Comparison of ENCODE assay signal across 8 cellular contexts in genomic region chr14:69713127-69713800, GRCh38. TPM values are rescaled to one million over a fixed set of nuclear protein-coding genes. Genes with fewer than 3 reads are reported as not detected.
DNase-seq lines count a peak whose midpoint lies in the region; ATAC-seq and TF ChIP-seq lines count a peak whose summit lies in the region.

No MANE protein-coding gene starts in this region.

- peaks cover 40% of the 10 kb centered on the region for H3K4me1 Mint-ChIP-seq in progenitor cell of endocrine pancreas (ENCODE audit: low read depth)

- peak overlapping the region; percentile 94 for H3K27ac Mint-ChIP-seq in progenitor cell of endocrine pancreas

- 0 out of 6 replicates have a peak, but pooled peaks of 1 of the 3 experiments have one; percentile 4 for TF ChIP-seq CTCF in HCT116 (IDR thresholded peaks at IDR 0.05 in 2 of 3, conservative IDR thresholded peaks at IDR 0.05 in 1 of 3; ENCODE audit: borderline replicate concordance in 1 of 3, insufficient read depth in 1 of 3, low read depth in 2 of 3, low read length in 2 of 3)
- peak; percentile 37 for TF ChIP-seq CTCF in progenitor cell of endocrine pancreas (IDR thresholded peaks at IDR 0.05; ENCODE audit: unreplicated experiment)

- H3K4me3 Mint-ChIP-seq in progenitor cell of endocrine pancreas (ENCODE audit: low read depth): no peak overlapping the region

- H3K4me2 ChIP-seq in HCT116 (ENCODE audit: low read length): peak overlapping the region; percentile 37; the same call in 1 of the 2 replicates

- H3K9me3 Mint-ChIP-seq in progenitor cell of endocrine pancreas (ENCODE audit: low read depth): no peaks in the 10 kb centered on the region

- no peak for TF ChIP-seq POLR2A in HCT116 (IDR thresholded peaks at IDR 0.05; ENCODE audit: borderline replicate concordance, extremely low read depth, insufficient read depth, insufficient read length)

- peak; percentile 37; the same call in 1 of the 2 replicates for ATAC-seq in HCT116

- H3K9ac ChIP-seq in HCT116 (ENCODE audit: low read length): no peak overlapping the region
- peak overlapping the region; percentile 4 to 6 for H3K9ac ChIP-seq in duodenal mucosa (ENCODE audit: low read depth in 1 of 2, low read length in 2 of 2)

- no peaks in the 10 kb centered on the region for H3K9me3 ChIP-seq in HCT116 (ENCODE audit: control insufficient read depth in 1 of 2, insufficient read depth in 1 of 2, low read depth in 1 of 2, low read length in 2 of 2)
- H3K9me3 ChIP-seq in duodenal mucosa (ENCODE audit: control insufficient read depth in 1 of 2, low read length in 2 of 2): no peaks in the 10 kb centered on the region

- CTCF ChIA-PET in HCT116 (lab: Charles Lee): no interaction called here

- BruUV-seq in HCT116 (replicated peaks; lab: Mats Ljungman, UMichigan): no TSS peak

- no peaks in the 10 kb centered on the region for H3K9me2 ChIP-seq in HCT116 (ENCODE audit: insufficient read depth)

- TF ChIP-seq RAD21 in HCT116 (IDR thresholded peaks at IDR 0.05; ENCODE audit: low read depth): no peak

- intact Hi-C loops in HCT116 (cut with micrococcal nuclease): no loop called here

- no peak for DNase-seq in HCT116 (ENCODE audit: low read depth, low spot score)
- peak; percentile 85 for DNase-seq in NCI-H345 (lab: John Stamatoyannopoulos, UW)
- no peak for DNase-seq in progenitor cell of endocrine pancreas (ENCODE audit: low spot score, unreplicated experiment)
- DNase-seq in HuH-7.5 (ENCODE audit: low spot score): no peak
- no peak for DNase-seq in cerebellar nuclear complex (lab: John Stamatoyannopoulos, UW)
- DNase-seq in CD1c-positive myeloid dendritic cell (ENCODE audit: extremely low spot score): no peak
- no peak for DNase-seq in stimulated activated CD4-positive, alpha-beta T cell treated with anti-CD3 and anti-CD28 coated beads, Interleukin-4, amount 100 ng/mL, for 24 hours

- no peak overlapping the region for H2AFZ ChIP-seq in HCT116 (ENCODE audit: low read depth, low read length, poor library complexity, severe bottlenecking)

- H3K4me1 ChIP-seq in HCT116 (ENCODE audit: control insufficient read depth in 1 of 2, insufficient read depth in 2 of 2, low read length in 2 of 2) (peaks cover 17 to 22% of the 10 kb centered on the region in 2 experiments), duodenal mucosa (ENCODE audit: control insufficient read depth in 1 of 2, insufficient read depth in 2 of 2, low read length in 2 of 2) (peaks cover 41 to 48% of the 10 kb centered on the region in 2 donors)

- peaks cover 14% of the 10 kb centered on the region for H3K36me3 Mint-ChIP-seq in progenitor cell of endocrine pancreas (ENCODE audit: insufficient read depth)

- POLR2A ChIA-PET in HCT116 (lab: Charles Lee): interaction anchor here (0.9 kb wide), 1 partner anchor 102 kb away, joined by 3 read pairs; the partner anchor contains the start of gene SUSD6

- H3K36me3 ChIP-seq in HCT116 (ENCODE audit: control insufficient read depth in 1 of 2, insufficient read depth in 2 of 2, low read length in 2 of 2) (no peaks in the 10 kb centered on the region), duodenal mucosa (ENCODE audit: control insufficient read depth in 1 of 2, insufficient read depth in 2 of 2, low read length in 2 of 2) (peaks cover 24 to 40% of the 10 kb centered on the region in 2 donors)

- H4K20me1 ChIP-seq in HCT116 (ENCODE audit: insufficient read depth): no peaks in the 10 kb centered on the region

- H3K27me3 Mint-ChIP-seq in progenitor cell of endocrine pancreas: peaks cover 3% of the 10 kb centered on the region

- RAD21 ChIA-PET in HCT116 (lab: Charles Lee; ENCODE audit: low non-redundant PET in 1 of 2, low total read pairs in 2 of 2, uncharacterized antibody in 2 of 2, unreplicated experiment in 2 of 2): no interaction called here

- H3K27me3 ChIP-seq in HCT116 (ENCODE audit: insufficient read depth, low read length) (no peaks in the 10 kb centered on the region), duodenal mucosa (ENCODE audit: control insufficient read depth in 1 of 2, insufficient read depth in 2 of 2, low read length in 2 of 2) (no peaks in the 10 kb centered on the region)

- no peaks in the 10 kb centered on the region for H3K79me2 ChIP-seq in HCT116 (ENCODE audit: insufficient read depth, low read length)

- H3K27ac ChIP-seq in HCT116 (ENCODE audit: low read depth, low read length) (peak overlapping the region; percentile 34), duodenal mucosa (ENCODE audit: low read depth, low read length) (peak overlapping the region; percentile 15)

- H3K4me3 ChIP-seq in HCT116 (replicated peaks in 1 of 2; ENCODE audit: low read depth in 1 of 2, low read length in 2 of 2): no peak overlapping the region
- no peak overlapping the region for H3K4me3 ChIP-seq in duodenal mucosa (ENCODE audit: low read depth in 1 of 2, low read length in 2 of 2)

TF ChIP-seq in HCT116, 20 proteins besides CTCF, POLR2A, EP300 and RAD21:
- TF ChIP-seq SIN3A (IDR thresholded peaks at IDR 0.05; ENCODE audit: low read depth) (no peak), TCF7L2 (IDR thresholded peaks at IDR 0.05; ENCODE audit: borderline replicate concordance, extremely low read depth, insufficient read depth, insufficient read length) (no peak)
TF ChIP-seq in HCT116: peak in this region for 0.

RNA-seq across cellular contexts. Expression of gene SRSF5, which starts 53.7 kb away (rescaled TPM):
- total RNA-seq in HCT116 (2021; ENCODE audit: unreplicated experiment) (258 TPM), progenitor cell of endocrine pancreas (379 and 402 TPM in 2 replicates)
- 246 and 285 TPM in 2 replicates for polyA plus RNA-seq in HCT116 (2012)
